ENCODE assay signal across 1 cellular context in the genomic region with DNA sequence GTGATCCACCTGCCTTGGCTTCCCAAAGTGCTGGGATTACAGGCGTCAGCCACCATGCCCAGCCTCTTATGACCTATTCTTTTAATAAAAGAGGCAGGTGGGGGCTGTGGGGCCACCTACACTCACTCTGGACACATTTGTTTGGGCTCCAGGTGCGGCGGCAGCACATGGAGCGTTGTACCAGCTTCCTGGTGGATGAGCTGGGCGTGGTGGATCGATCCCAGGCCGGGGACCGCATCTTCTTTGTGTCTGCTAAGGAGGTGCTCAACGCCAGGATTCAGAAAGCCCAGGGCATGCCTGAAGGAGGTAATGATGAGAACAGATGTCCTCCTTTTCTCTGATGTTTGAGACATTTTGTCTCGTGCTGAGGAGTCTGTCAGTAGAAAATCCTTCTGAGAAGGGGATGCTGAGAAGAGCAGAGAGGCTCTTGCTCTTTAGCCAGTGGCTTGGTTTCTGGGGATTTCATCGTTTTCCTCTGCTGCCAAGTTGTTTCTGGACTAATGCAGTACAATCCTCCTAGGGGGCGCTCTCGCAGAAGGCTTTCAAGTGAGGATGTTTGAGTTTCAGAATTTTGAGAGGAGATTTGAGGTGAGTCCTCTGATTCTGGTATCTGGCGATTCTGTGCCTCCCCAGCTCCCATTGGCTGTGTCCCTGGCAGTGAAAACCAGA.
TF ChIP-seq lines count a peak whose summit lies in the region.

No MANE protein-coding gene starts in this region.

TF ChIP-seq in GM12878, 131 proteins besides CTCF, POLR2A, EP300 and RAD21:
- TF ChIP-seq SMC3 (IDR thresholded peaks at IDR 0.05; ENCODE audit: borderline replicate concordance, low read length) (peak; percentile 63), CHD1 (IDR thresholded peaks at IDR 0.05; ENCODE audit: low read depth, low read length) (no peak), SUZ12 (IDR thresholded peaks at IDR 0.05; ENCODE audit: unreplicated experiment) (no peak)
